22 cellular contexts compared by ENCODE assay signal in the genomic region with DNA sequence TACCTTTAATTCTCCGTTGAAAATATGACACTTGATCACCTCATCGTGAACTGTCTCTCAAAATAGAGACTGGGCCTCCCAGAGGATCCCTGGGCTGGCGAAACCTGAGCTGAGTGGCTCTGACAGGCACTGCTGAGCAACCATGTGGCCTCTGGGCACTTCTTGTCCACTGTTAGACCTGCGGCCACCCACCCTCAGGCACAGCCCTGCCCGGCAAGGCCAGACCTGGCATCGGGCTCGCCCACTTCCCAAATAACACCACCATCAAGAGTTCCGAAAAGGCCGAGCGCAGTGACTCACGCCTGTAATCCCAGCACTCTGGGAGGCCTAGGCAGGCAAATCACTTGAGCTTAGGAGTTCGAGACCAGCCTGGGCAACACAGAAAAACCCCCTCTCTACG.
A peak's percentile ranks its signal among the peaks of the same experiment; 100 is the strongest.
DNase-seq lines count a peak whose midpoint lies in the region; ATAC-seq and TF ChIP-seq lines count a peak whose summit lies in the region.
"Had no signal": no experiment of that assay in that cellular context is flagged by ENCODE, and none has a peak within 500 bp of the region (broad histone marks: within the 10 kb centered on the region; RNA-seq: fewer than 3 reads in every experiment).

No MANE protein-coding gene starts in this region.

- no peak overlapping the region for H3K9ac ChIP-seq in neural progenitor cell

- no peak overlapping the region for H3K27ac ChIP-seq in neural progenitor cell
- H3K27ac ChIP-seq: colonic mucosa, Peyer's patch, prostate gland, SJSA1, testis had no signal

- peaks cover 16% of the 10 kb centered on the region for H3F3A ChIP-seq in neural progenitor cell (ENCODE audit: low read depth)

- H3K4me3 Mint-ChIP-seq in neural progenitor cell, result no peak overlapping the region
- H3K4me3 Mint-ChIP-seq: activated CD4-positive, alpha-beta T cell treated with anti-CD3 and anti-CD28 coated beads, Interleukin-2, amount 10 ng/mL, durations not matched to agents 24 days and 14 days; neural crest cell; stimulated activated naive B cell treated with anti-CD40 and anti-IgM and Interleukin-4, amounts not matched to agents 10 μg/mL and 1 μg/mL and 100 μg/mL, for 72 hours; T-helper 1 cell treated with Interleukin-12 subunit alpha and Interleukin-12 subunit beta and Interleukin-4 antibody, amounts not matched to agents 30 μg/mL and 1 μg/mL, for 36 hours had no signal

- no peak overlapping the region for H3K4me3 ChIP-seq in neural progenitor cell
- H3K4me3 ChIP-seq: colonic mucosa, Peyer's patch, prostate gland, SJSA1, smooth muscle cell, testis had no signal

- peaks cover 70% of the 10 kb centered on the region for H3K4me1 Mint-ChIP-seq in neural progenitor cell
- H3K4me1 Mint-ChIP-seq: activated CD4-positive, alpha-beta T cell treated with anti-CD3 and anti-CD28 coated beads, Interleukin-2, amount 10 ng/mL, durations not matched to agents 24 days and 14 days; stimulated activated naive B cell treated with anti-CD40 and anti-IgM and Interleukin-4, amounts not matched to agents 10 μg/mL and 1 μg/mL and 100 μg/mL, for 72 hours had no signal

- H3K36me3 Mint-ChIP-seq in neural progenitor cell, result no peaks in the 10 kb centered on the region
- H3K36me3 Mint-ChIP-seq: stimulated activated naive B cell treated with anti-CD40 and anti-IgM and Interleukin-4, amounts not matched to agents 10 μg/mL and 1 μg/mL and 100 μg/mL, for 72 hours had no signal

- peak; percentile 61 to 75 for ATAC-seq in left cardiac atrium
- ATAC-seq in HG03378 (IDR thresholded peaks at IDR 0.05; ENCODE audit: unreplicated experiment), result no peak
- ATAC-seq: stimulated activated naive B cell treated with anti-CD40 and anti-IgM and Interleukin-4, amounts not matched to agents 10 μg/mL and 1 μg/mL and 100 μg/mL, for 72 hours had no signal

- peaks cover 43% of the 10 kb centered on the region for H3K4me1 ChIP-seq in neural progenitor cell
- H3K4me1 ChIP-seq: colonic mucosa, Peyer's patch, prostate gland, SJSA1, testis had no signal

- H3K36me3 ChIP-seq in neural progenitor cell, result no peaks in the 10 kb centered on the region
- H3K36me3 ChIP-seq: colonic mucosa, Peyer's patch, prostate gland, SJSA1 had no signal

- no peaks in the 10 kb centered on the region for H3K9me3 Mint-ChIP-seq in neural progenitor cell
- H3K9me3 Mint-ChIP-seq: activated CD4-positive, alpha-beta T cell treated with anti-CD3 and anti-CD28 coated beads, Interleukin-2, amount 10 ng/mL, durations not matched to agents 24 days and 14 days; activated T-helper 2 cell treated with anti-CD3 and anti-CD28 coated beads, Interferon-gamma antibody, Interleukin-2, Interleukin-4, amounts not matched to agents 10 μg/mL and 5 μg/mL and 100 μg/mL, durations not matched to agents 14 hours and 24 hours and 36 hours; neural crest cell; T-helper 1 cell treated with Interleukin-12 subunit alpha and Interleukin-12 subunit beta and Interleukin-4 antibody, amounts not matched to agents 30 μg/mL and 1 μg/mL, for 36 hours had no signal

- no peak overlapping the region for H2AFZ ChIP-seq in neural progenitor cell (replicated peaks)

- H3K27me3 Mint-ChIP-seq in neural progenitor cell (ENCODE audit: insufficient read depth, low read depth), result peaks cover 16% of the 10 kb centered on the region
- H3K27me3 Mint-ChIP-seq: activated CD4-positive, alpha-beta T cell treated with anti-CD3 and anti-CD28 coated beads, Interleukin-2, amount 10 ng/mL, durations not matched to agents 24 days and 14 days had no signal

- no peaks in the 10 kb centered on the region for H3K9me3 ChIP-seq in neural progenitor cell (ENCODE audit: low read depth)
- H3K9me3 ChIP-seq: colonic mucosa, Peyer's patch, prostate gland, SJSA1, testis had no signal

- peak overlapping the region; percentile 94 for H3K27ac Mint-ChIP-seq in neural progenitor cell
- H3K27ac Mint-ChIP-seq: activated CD4-positive, alpha-beta T cell treated with anti-CD3 and anti-CD28 coated beads, Interleukin-2, amount 10 ng/mL, durations not matched to agents 24 days and 14 days; activated T-helper 2 cell treated with anti-CD3 and anti-CD28 coated beads, Interferon-gamma antibody, Interleukin-2, Interleukin-4, amounts not matched to agents 10 μg/mL and 5 μg/mL and 100 μg/mL, durations not matched to agents 14 hours and 24 hours and 36 hours; stimulated activated naive B cell treated with anti-CD40 and anti-IgM and Interleukin-4, amounts not matched to agents 10 μg/mL and 1 μg/mL and 100 μg/mL, for 72 hours; T-helper 1 cell treated with Interleukin-12 subunit alpha and Interleukin-12 subunit beta and Interleukin-4 antibody, amounts not matched to agents 30 μg/mL and 1 μg/mL, for 36 hours had no signal

- DNase-seq in Daoy (ENCODE audit: low read depth), result peak; percentile 54
- DNase-seq in NCI-H510A (lab: John Stamatoyannopoulos, UW), result peak; percentile 52
- peak; percentile 30 for DNase-seq in left cardiac atrium
- no peak for DNase-seq in neural progenitor cell (ENCODE audit: low spot score)
- DNase-seq in anterior cingulate cortex (lab: John Stamatoyannopoulos, UW), result no peak
- DNase-seq in NCI-H226, result no peak
- no peak for DNase-seq in SKM-1 (lab: John Stamatoyannopoulos, UW; ENCODE audit: unreplicated experiment)
- DNase-seq: activated CD4-positive, alpha-beta T cell treated with anti-CD3 and anti-CD28 coated beads, Interleukin-2, amount 10 ng/mL, durations not matched to agents 24 days and 14 days; colonic mucosa; KBM-7; MV-4-11; NCI-H187; Peyer's patch; stimulated activated naive B cell treated with anti-CD40 and anti-IgM and Interleukin-4, amounts not matched to agents 10 μg/mL and 1 μg/mL and 100 μg/mL, for 72 hours; testis had no signal

- no peaks in the 10 kb centered on the region for H4K20me1 ChIP-seq in neural progenitor cell (ENCODE audit: low read depth)

- intact Hi-C loops in left cardiac atrium (cut with DNase I), result no loop called here

- no peaks in the 10 kb centered on the region for H3K27me3 ChIP-seq in neural progenitor cell
- H3K27me3 ChIP-seq: colonic mucosa, Peyer's patch, SJSA1, testis had no signal

- H3K4me2 ChIP-seq in neural progenitor cell, result peak overlapping the region; percentile 42
- H3K4me2 ChIP-seq: smooth muscle cell had no signal

- peaks cover 3% of the 10 kb centered on the region for H3K79me2 ChIP-seq in neural progenitor cell (ENCODE audit: low read depth)

- TF ChIP-seq CTCF in neural progenitor cell (IDR thresholded peaks at IDR 0.05), result no peak

Comparison
In these comparisons a context has a peak if more than half of its experiments do, and no peak if none do; other contexts are left out.
1. DNase-seq: peak in Daoy (single experiment), NCI-H510A (single experiment) and left cardiac atrium (single experiment); none in neural progenitor cell (single experiment), anterior cingulate cortex (0 of 58), NCI-H226 (single experiment) and SKM-1 (single experiment).